Comparison of ENCODE assay signal across 8 cellular contexts in the genomic region with DNA sequence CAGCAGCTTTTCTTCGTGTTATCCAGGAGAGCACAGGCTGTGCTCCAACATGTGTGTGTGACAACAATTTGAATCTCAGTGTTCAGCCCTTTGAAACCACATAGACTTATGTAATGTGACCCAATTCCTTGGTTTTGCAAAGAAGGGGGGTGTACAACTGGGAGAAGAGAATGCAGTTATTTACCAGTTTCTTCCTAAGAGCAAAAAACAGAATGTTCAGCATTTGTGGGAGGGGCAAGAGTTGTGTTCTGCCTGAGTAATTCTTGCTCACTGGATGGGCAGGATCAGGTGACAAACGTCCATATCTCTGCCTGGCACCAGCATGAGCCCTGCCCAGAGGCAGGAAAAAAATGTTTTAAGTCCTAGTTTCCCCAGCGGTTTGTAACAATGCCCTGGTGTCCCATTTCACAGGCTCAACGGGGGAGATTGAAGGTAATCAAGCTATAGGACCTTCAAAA.
A peak's percentile ranks its signal among the peaks of the same experiment; 100 is the strongest.
DNase-seq lines count a peak whose midpoint lies in the region; ATAC-seq, FAIRE-seq and TF ChIP-seq lines count a peak whose summit lies in the region.
"Had no signal": no experiment of that assay in that cellular context is flagged by ENCODE, and none has a peak within 500 bp of the region (broad histone marks: within the 10 kb centered on the region; RNA-seq: fewer than 3 reads in every experiment).

No MANE protein-coding gene starts in this region.

- H3K27ac ChIP-seq in thyroid gland, result peak overlapping the region; percentile 82 to 96 (median 90)

- no peak for ATAC-seq in HG02938 (IDR thresholded peaks at IDR 0.05; ENCODE audit: unreplicated experiment)

- no peaks in the 10 kb centered on the region for H3K9me3 ChIP-seq in thyroid gland

- H3K27me3 ChIP-seq in bronchial epithelial cell (ENCODE audit: control insufficient read depth, insufficient read depth, low read length) (no peaks in the 10 kb centered on the region), thyroid gland (no peaks in the 10 kb centered on the region)

- DNase-seq in LHCN-M2 (ENCODE audit: low read depth) (peak; percentile 96), bronchial epithelial cell (ENCODE audit: low read depth) (peak; percentile 72), kidney tubule cell (ENCODE audit: low spot score) (peak; percentile 58), thyroid gland (peak; percentile 69 to 72), GM19240 (ENCODE audit: insufficient read length, low spot score) (no peak), NCI-H2029 treated with DMSO at 0.1 percent for 48 hours (lab: John Stamatoyannopoulos, UW) (no peak)
- DNase-seq: activated gamma-delta T cell treated with Interleukin-2 at 50 U/mL for 16 hours had no signal

- intact Hi-C loops in thyroid gland (cut with DNase I), result no loop called here

- peaks cover 15 to 49% of the 10 kb centered on the region in 2 donors for H3K4me1 ChIP-seq in thyroid gland

- FAIRE-seq in bronchial epithelial cell (lab: Jason Lieb, UNC), result no peak

- peak in 1 of 2 donors; percentile 68 for TF ChIP-seq POLR2A in thyroid gland (IDR thresholded peaks at IDR 0.05)

- H3K36me3 ChIP-seq in bronchial epithelial cell (ENCODE audit: control insufficient read depth, insufficient read depth, low read length) (no peaks in the 10 kb centered on the region), thyroid gland (no peaks in the 10 kb centered on the region)

- H3K4me3 ChIP-seq in bronchial epithelial cell (ENCODE audit: low read depth, low read length), result no peak overlapping the region
- H3K4me3 ChIP-seq in thyroid gland (replicated peaks in 1 of 3), result no peak overlapping the region

- TF ChIP-seq CTCF in bronchial epithelial cell (IDR thresholded peaks at IDR 0.05; ENCODE audit: insufficient read depth, low read length, severe bottlenecking), result no peak
- TF ChIP-seq CTCF in thyroid gland (IDR thresholded peaks at IDR 0.05), result no peak

- 8 to 10% methylated on average over 3 to 4 of the region's 4 CpGs for WGBS in thyroid gland, 2 donors

Comparison
In these comparisons a context has a peak if more than half of its experiments do, and no peak if none do; other contexts are left out.
1. DNase-seq: peak in LHCN-M2 (single experiment), bronchial epithelial cell (single experiment), kidney tubule cell (single experiment) and thyroid gland (2 of 2); none in GM19240 (single experiment) and NCI-H2029 treated with DMSO at 0.1 percent for 48 hours (single experiment).